ENCODE assay signal across 13 cellular contexts in genomic region chr12:32893458-32893857, GRCh38. TPM values are rescaled to one million over a fixed set of nuclear protein-coding genes. Genes with fewer than 3 reads are reported as not detected.
DNase-seq lines count a peak whose midpoint lies in the region; ATAC-seq and TF ChIP-seq lines count a peak whose summit lies in the region.
"Had no signal": no experiment of that assay in that cellular context is flagged by ENCODE, and none has a peak within 500 bp of the region (broad histone marks: within the 10 kb centered on the region; RNA-seq: fewer than 3 reads in every experiment).

No MANE protein-coding gene starts in this region.

- intact Hi-C loops in right cardiac atrium (cut with DNase I): loop anchor here in 2 of 4 donors (10.0 kb wide), 2 partner anchors 49 to 69 kb away; no protein-coding TSS in a partner anchor
- intact Hi-C loops in prostate gland (cut with DNase I): no loop called here

- no peaks in the 10 kb centered on the region for H3K9me3 Mint-ChIP-seq in brain

- peaks cover 41% of the 10 kb centered on the region for H3K4me1 Mint-ChIP-seq in brain

- WGBS in right cardiac atrium: 18% methylated on average over 2 of the region's 2 CpGs
- WGBS in prostate gland: 18% methylated on average over 2 of the region's 2 CpGs

- TF ChIP-seq POLR2A in prostate gland (IDR thresholded peaks at IDR 0.05): no peak

- TF ChIP-seq CTCF in brain (conservative IDR thresholded peaks at IDR 0.05) (no peak), prostate gland (IDR thresholded peaks at IDR 0.05) (no peak), omental fat pad (IDR thresholded peaks at IDR 0.05) (no peak), GM10266 (IDR thresholded peaks at IDR 0.05; ENCODE audit: control insufficient read depth, insufficient read depth, low read depth, missing control alignments) (no peak)

- H3K9me3 ChIP-seq in HUES48 (ENCODE audit: control insufficient read depth, insufficient read depth, low read length): no peaks in the 10 kb centered on the region
- no peaks in the 10 kb centered on the region for H3K9me3 ChIP-seq in right cardiac atrium (ENCODE audit: control insufficient read depth, low read length)
- H3K9me3 ChIP-seq in prostate gland: no peaks in the 10 kb centered on the region

- H3K9ac ChIP-seq in HUES48 (ENCODE audit: low read depth, low read length): no peak overlapping the region

- H3K27ac Mint-ChIP-seq in brain: peak overlapping the region in 3 of 5 experiments; percentile 3 to 76 (median 39)

- H3K27me3 Mint-ChIP-seq in brain: peaks cover 26% of the 10 kb centered on the region

- H3K4me1 ChIP-seq in HUES48 (ENCODE audit: control insufficient read depth, insufficient read depth, low read length) (peaks cover 58% of the 10 kb centered on the region), right cardiac atrium (ENCODE audit: control insufficient read depth, insufficient read depth, low read length) (peaks cover 3% of the 10 kb centered on the region), prostate gland (replicated peaks) (no peaks in the 10 kb centered on the region)

- H3K27me3 ChIP-seq in HUES48 (ENCODE audit: control insufficient read depth, insufficient read depth, low read length) (peaks cover 10% of the 10 kb centered on the region; the same call in 1 of the 2 replicates), right cardiac atrium (ENCODE audit: control insufficient read depth, insufficient read depth) (no peaks in the 10 kb centered on the region), prostate gland (replicated peaks; ENCODE audit: insufficient read depth) (no peaks in the 10 kb centered on the region)

- H3K36me3 ChIP-seq in HUES48 (ENCODE audit: control insufficient read depth, insufficient read depth, low read length) (no peaks in the 10 kb centered on the region), prostate gland (no peaks in the 10 kb centered on the region)

- H3K4me3 ChIP-seq in HUES48 (ENCODE audit: low read depth, low read length) (peak overlapping the region; percentile 14; the same call in 1 of the 2 replicates), right cardiac atrium (ENCODE audit: low read length) (peak overlapping the region; percentile 59), prostate gland (no peak overlapping the region)

- peak; percentile 25 to 42 for ATAC-seq in right cardiac atrium
- no peak for ATAC-seq in omental fat pad (ENCODE audit: low FRiP score)
- ATAC-seq in HG02885 (IDR thresholded peaks at IDR 0.05; ENCODE audit: poor library complexity, unreplicated experiment): no peak
- ATAC-seq in GM18511 (IDR thresholded peaks at IDR 0.05; ENCODE audit: unreplicated experiment): no peak
- ATAC-seq: left lobe of liver had no signal

- DNase-seq in right cardiac atrium: no peak
- no peak for DNase-seq in prostate gland (ENCODE audit: low spot score)
- no peak for DNase-seq in omental fat pad (ENCODE audit: low spot score)
- no peak for DNase-seq in GM10266 (ENCODE audit: extremely low spot score)
- DNase-seq: effector memory CD4-positive, alpha-beta T cell; NCI-H2081 treated with DMSO at 0.1 percent for 48 hours; occipital lobe; stimulated activated CD4-positive, alpha-beta T cell treated with anti-CD3 and anti-CD28 coated beads, Interleukin-2, amount 100 ng/mL, for 24 hours had no signal

- peak overlapping the region in 4 of 5 experiments; percentile 4 to 79 (median 31) for H3K4me3 Mint-ChIP-seq in brain

- H3K36me3 Mint-ChIP-seq in brain: no peaks in the 10 kb centered on the region

- peak overlapping the region; percentile 78 for H3K27ac ChIP-seq in HUES48 (ENCODE audit: low read depth, low read length)
- peak overlapping the region; percentile 57 for H3K27ac ChIP-seq in right cardiac atrium (ENCODE audit: low read length)
- H3K27ac ChIP-seq in prostate gland: peak overlapping the region; percentile 11 to 26

RNA-seq across cellular contexts. Expression of gene PKP2, which starts 3.1 kb away (rescaled TPM):
- polyA plus RNA-seq in brain (ENCODE audit: insufficient read depth, low read depth, low replicate concordance) (16.0 TPM), right cardiac atrium (84.6 TPM)
- total RNA-seq in right cardiac atrium (100 to 1,000 TPM; 147 to 374 (median 229) TPM), prostate gland (10 to 100 TPM; 28.0 to 35.2 TPM), omental fat pad (10 to 100 TPM in 3 of 4 donors, 1 to 10 TPM in 1; 3.9 to 24.8 (median 14.7) TPM)

Comparison
In these comparisons a context has a peak if more than half of its experiments do, and no peak if none do; other contexts are left out.
1. H3K27ac ChIP-seq: peak in every context shown above with its lines; median percentile 78 in HUES48; 57 in right cardiac atrium; 18 in prostate gland.
2. H3K4me3 ChIP-seq: peak in HUES48 (single experiment) and right cardiac atrium (single experiment); none in prostate gland (0 of 2).
3. ATAC-seq: peak in right cardiac atrium (2 of 2); none in omental fat pad (single experiment), HG02885 (single experiment) and GM18511 (single experiment).
4. RNA of gene PKP2, which starts 3.1 kb away (total RNA-seq): 147 to 374 TPM in right cardiac atrium; 28.0 to 35.2 TPM in prostate gland and 3.9 to 24.8 TPM in omental fat pad; every median in the first group is over 4 times any median in the second.